9 cellular contexts compared by ENCODE assay signal in the genomic region with DNA sequence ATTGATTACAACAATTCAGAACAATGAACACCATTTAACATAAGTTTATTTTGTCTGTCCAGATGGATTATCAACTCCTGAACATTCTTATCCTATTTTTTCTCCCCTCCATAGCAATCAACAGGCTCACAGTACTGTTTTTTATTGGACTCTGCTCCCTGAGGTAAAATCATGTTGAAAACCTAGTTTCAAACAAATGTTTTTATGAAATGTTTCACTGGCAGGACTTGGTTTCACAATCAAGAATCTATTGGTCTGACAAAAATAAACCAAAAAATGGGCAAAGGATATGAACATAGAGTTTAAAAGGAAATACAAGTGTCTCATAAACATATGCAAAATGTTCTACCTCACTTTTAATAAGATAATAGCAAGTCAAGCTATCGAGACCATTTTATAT. TPM values are rescaled to one million over a fixed set of nuclear protein-coding genes. Genes with fewer than 3 reads are reported as not detected.
"Had no signal": no experiment of that assay in that cellular context is flagged by ENCODE, and none has a peak within 500 bp of the region (broad histone marks: within the 10 kb centered on the region; RNA-seq: fewer than 3 reads in every experiment).

No MANE protein-coding gene starts in this region.

- H3K27ac Mint-ChIP-seq: HFFc6, IgD-negative memory B cell had no signal

- H3K4me3 ChIP-seq: GM23248, HAP-1 had no signal

- ATAC-seq: HCT116 had no signal

- H3K36me3 ChIP-seq: HAP-1 had no signal

- H3K9ac ChIP-seq: GM23248 had no signal

- H3K9me3 ChIP-seq: HAP-1 had no signal

- H3K27ac ChIP-seq: GM23248 had no signal

- FAIRE-seq: HTR-8/SVneo had no signal

- DNase-seq: GM23248, GOT3, H7, HFFc6 had no signal

- H3K36me3 Mint-ChIP-seq: IgD-negative memory B cell had no signal

- H2AFZ ChIP-seq: GM23248 had no signal

- H3K4me3 Mint-ChIP-seq: HFFc6 had no signal

RNA-seq across cellular contexts. Expression of a gene that starts 2.6 kb away (rescaled TPM):
- total RNA-seq: H4 had no signal
